ENCODE assay signal across 11 cellular contexts in the genomic region with DNA sequence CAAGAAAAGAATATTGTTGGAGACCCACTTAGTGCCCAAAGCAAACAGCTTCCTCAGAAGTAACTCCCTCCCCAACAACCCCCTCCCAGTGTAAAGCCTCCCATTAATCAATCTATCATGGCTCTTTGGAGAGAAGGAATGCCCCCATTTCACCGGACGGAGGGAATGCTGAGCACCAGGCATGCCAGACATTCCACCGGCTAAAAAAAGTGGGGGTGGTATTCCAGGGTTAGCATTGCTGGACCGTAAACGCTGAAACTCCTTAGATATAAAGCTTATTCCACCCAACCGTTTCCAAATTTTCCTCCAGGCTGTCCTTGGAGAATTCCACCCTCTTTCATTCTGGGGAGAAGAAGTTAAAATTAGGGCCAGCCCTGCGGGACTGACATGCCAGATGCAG. TPM values are rescaled to one million over a fixed set of nuclear protein-coding genes. Genes with fewer than 3 reads are reported as not detected.
A peak's percentile ranks its signal among the peaks of the same experiment; 100 is the strongest.
DNase-seq lines count a peak whose midpoint lies in the region; ATAC-seq and TF ChIP-seq lines count a peak whose summit lies in the region.
"Had no signal": no experiment of that assay in that cellular context is flagged by ENCODE, and none has a peak within 500 bp of the region (broad histone marks: within the 10 kb centered on the region; RNA-seq: fewer than 3 reads in every experiment).

No MANE protein-coding gene starts in this region.

- TF ChIP-seq CTCF in brain microvascular endothelial cell (IDR thresholded peaks at IDR 0.05; ENCODE audit: low read depth, low read length, missing control alignments) (no peak), retinal pigment epithelial cell (conservative IDR thresholded peaks at IDR 0.05; ENCODE audit: low read depth, low read length) (no peak)

- H3K9me3 ChIP-seq in naive thymus-derived CD4-positive, alpha-beta T cell (ENCODE audit: control insufficient read depth in 2 of 3, low read length in 3 of 3) = no peaks in the 10 kb centered on the region

- H3K4me1 Mint-ChIP-seq in naive thymus-derived CD4-positive, alpha-beta T cell = peaks cover 0 to 19% (median 5%) of the 10 kb centered on the region in 7 donors
- H3K4me1 Mint-ChIP-seq in activated CD4-positive, alpha-beta memory T cell treated with anti-CD3 and anti-CD28 coated beads, Interleukin-2, amount 10 ng/mL, durations not matched to agents 7 days and 5 days = peaks cover 19% of the 10 kb centered on the region

- H3K9me3 Mint-ChIP-seq in naive thymus-derived CD4-positive, alpha-beta T cell = peaks cover 0 to 6% (median 1%) of the 10 kb centered on the region in 11 donors
- peaks cover under 1% of the 10 kb centered on the region for H3K9me3 Mint-ChIP-seq in activated CD4-positive, alpha-beta memory T cell treated with anti-CD3 and anti-CD28 coated beads, Interleukin-2, amount 10 ng/mL, durations not matched to agents 7 days and 5 days

- H3K4me3 ChIP-seq in brain microvascular endothelial cell (ENCODE audit: low read depth, low read length) = peak overlapping the region; percentile 62
- H3K4me3 ChIP-seq in retinal pigment epithelial cell (ENCODE audit: low read length) = peak overlapping the region; percentile 52
- no peak overlapping the region for H3K4me3 ChIP-seq in naive thymus-derived CD4-positive, alpha-beta T cell (ENCODE audit: low read length)

- H3K27ac ChIP-seq in brain microvascular endothelial cell = no peak overlapping the region
- no peak overlapping the region for H3K27ac ChIP-seq in naive thymus-derived CD4-positive, alpha-beta T cell (ENCODE audit: low read depth, low read length)

- POLR2A ChIA-PET in naive thymus-derived CD4-positive, alpha-beta T cell (lab: Charles Lee) = no interaction called here
- POLR2A ChIA-PET in activated CD4-positive, alpha-beta memory T cell treated with anti-CD3 and anti-CD28 coated beads, Interleukin-2, amount 10 ng/mL, durations not matched to agents 7 days and 5 days (lab: Charles Lee) = no interaction called here

- DNase-seq in EH (ENCODE audit: low read depth) = peak; percentile 52
- no peak for DNase-seq in brain microvascular endothelial cell
- peak; percentile 77 for DNase-seq in islet precursor cell
- no peak for DNase-seq in retinal pigment epithelial cell (ENCODE audit: low read depth)
- no peak for DNase-seq in naive thymus-derived CD4-positive, alpha-beta T cell
- no peak for DNase-seq in activated CD4-positive, alpha-beta memory T cell treated with anti-CD3 and anti-CD28 coated beads, Interleukin-2, amount 10 ng/mL, durations not matched to agents 7 days and 5 days
- DNase-seq: NCI-H510A, T1000 had no signal

- H3K36me3 ChIP-seq in brain microvascular endothelial cell (replicated peaks) = no peaks in the 10 kb centered on the region
- H3K36me3 ChIP-seq in naive thymus-derived CD4-positive, alpha-beta T cell (ENCODE audit: control insufficient read depth in 2 of 3, insufficient read depth in 3 of 3, low read length in 3 of 3) = no peaks in the 10 kb centered on the region

- H3K36me3 Mint-ChIP-seq in naive thymus-derived CD4-positive, alpha-beta T cell = peaks cover 0 to 5% (median 1%) of the 10 kb centered on the region in 5 donors
- H3K36me3 Mint-ChIP-seq in activated CD4-positive, alpha-beta memory T cell treated with anti-CD3 and anti-CD28 coated beads, Interleukin-2, amount 10 ng/mL, durations not matched to agents 7 days and 5 days (ENCODE audit: low read depth) = no peaks in the 10 kb centered on the region

- in situ Hi-C loops in brain microvascular endothelial cell (cut with HindIII; ENCODE audit: low pct_ligation_motif_present, low sequenced_read_pairs) = no loop called here

- ATAC-seq in naive thymus-derived CD4-positive, alpha-beta T cell = no peak
- ATAC-seq in HG02981 (IDR thresholded peaks at IDR 0.05; ENCODE audit: unreplicated experiment) = no peak
- no peak for ATAC-seq in GM18868 (IDR thresholded peaks at IDR 0.05; ENCODE audit: unreplicated experiment)

- intact Hi-C loops in naive thymus-derived CD4-positive, alpha-beta T cell (cut with micrococcal nuclease) = no loop called here

- no peaks in the 10 kb centered on the region for H3K27me3 ChIP-seq in brain microvascular endothelial cell (replicated peaks)
- H3K27me3 ChIP-seq in naive thymus-derived CD4-positive, alpha-beta T cell (ENCODE audit: control insufficient read depth in 2 of 2, insufficient read depth in 2 of 2, low read length in 2 of 2) = peaks cover 0 to 4% of the 10 kb centered on the region in 2 donors

- CTCF ChIA-PET in naive thymus-derived CD4-positive, alpha-beta T cell (lab: Charles Lee) = no interaction called here
- CTCF ChIA-PET in activated CD4-positive, alpha-beta memory T cell treated with anti-CD3 and anti-CD28 coated beads, Interleukin-2, amount 10 ng/mL, durations not matched to agents 7 days and 5 days (lab: Charles Lee) = interaction anchor here (1.4 kb wide), 1 partner anchor 68 kb away, joined by 6 read pairs; no protein-coding TSS in a partner anchor

- peaks cover 51 to 67% (median 66%) of the 10 kb centered on the region in 5 donors for H3K27me3 Mint-ChIP-seq in naive thymus-derived CD4-positive, alpha-beta T cell
- peaks cover 49% of the 10 kb centered on the region for H3K27me3 Mint-ChIP-seq in activated CD4-positive, alpha-beta memory T cell treated with anti-CD3 and anti-CD28 coated beads, Interleukin-2, amount 10 ng/mL, durations not matched to agents 7 days and 5 days

- peak overlapping the region in 1 of 10 donors; percentile 82 for H3K4me3 Mint-ChIP-seq in naive thymus-derived CD4-positive, alpha-beta T cell
- H3K4me3 Mint-ChIP-seq in activated CD4-positive, alpha-beta memory T cell treated with anti-CD3 and anti-CD28 coated beads, Interleukin-2, amount 10 ng/mL, durations not matched to agents 7 days and 5 days = no peak overlapping the region

- no peak overlapping the region for H3K27ac Mint-ChIP-seq in naive thymus-derived CD4-positive, alpha-beta T cell
- no peak overlapping the region for H3K27ac Mint-ChIP-seq in activated CD4-positive, alpha-beta memory T cell treated with anti-CD3 and anti-CD28 coated beads, Interleukin-2, amount 10 ng/mL, durations not matched to agents 7 days and 5 days
- H3K27ac Mint-ChIP-seq: stimulated activated naive CD8-positive, alpha-beta T cell treated with anti-CD3 and anti-CD28 coated beads, Interleukin-15, Interleukin-2, amounts not matched to agents 100 ng/mL and 50 ng/mL, for 24 hours had no signal

- no peaks in the 10 kb centered on the region for H3K4me1 ChIP-seq in naive thymus-derived CD4-positive, alpha-beta T cell (ENCODE audit: control insufficient read depth in 2 of 2, insufficient read depth in 2 of 2, low read length in 2 of 2)

RNA-seq across cellular contexts. Expression of a gene that starts 0.4 kb away (rescaled TPM):
- under 1 TPM in 1 of 5 experiments, not detected in 4; 0.61 TPM for total RNA-seq in naive thymus-derived CD4-positive, alpha-beta T cell
- polyA plus RNA-seq in naive thymus-derived CD4-positive, alpha-beta T cell = not detected
- total RNA-seq in activated CD4-positive, alpha-beta memory T cell treated with anti-CD3 and anti-CD28 coated beads, Interleukin-2, amount 10 ng/mL, durations not matched to agents 7 days and 5 days = under 1 TPM in 1 of 2 experiments, not detected in 1; 0.05 TPM

Comparison
In these comparisons a context has a peak if more than half of its experiments do, and no peak if none do; other contexts are left out.
1. DNase-seq: peak in EH (single experiment) and islet precursor cell (single experiment); none in brain microvascular endothelial cell (single experiment), retinal pigment epithelial cell (single experiment), naive thymus-derived CD4-positive, alpha-beta T cell (0 of 9) and activated CD4-positive, alpha-beta memory T cell treated with anti-CD3 and anti-CD28 coated beads, Interleukin-2, amount 10 ng/mL, durations not matched to agents 7 days and 5 days (single experiment).